17 cellular contexts compared by ENCODE assay signal in genomic region chr17:39772415-39772814, GRCh38. TPM values are rescaled to one million over a fixed set of nuclear protein-coding genes. Genes with fewer than 3 reads are reported as not detected.
DNase-seq lines count a peak whose midpoint lies in the region; ATAC-seq, FAIRE-seq and TF ChIP-seq lines count a peak whose summit lies in the region.
"Had no signal": no experiment of that assay in that cellular context is flagged by ENCODE, and none has a peak within 500 bp of the region (broad histone marks: within the 10 kb centered on the region; RNA-seq: fewer than 3 reads in every experiment).

No MANE protein-coding gene starts in this region.

- H3K79me2 ChIP-seq in DOHH2 (ENCODE audit: control insufficient read depth, low read length) (peaks cover 100% of the 10 kb centered on the region), KMS-11 (ENCODE audit: insufficient read depth, low read depth) (peaks cover 68% of the 10 kb centered on the region)
- H3K79me2 ChIP-seq: hepatocyte had no signal

- H3K9me2 ChIP-seq in DOHH2 (replicated peaks; ENCODE audit: control insufficient read depth, low read length) = no peaks in the 10 kb centered on the region

- peak overlapping the region; percentile 78 for H3K4me3 Mint-ChIP-seq in activated naive CD8-positive, alpha-beta T cell
- H3K4me3 Mint-ChIP-seq: nephron had no signal

- H3K9me3 Mint-ChIP-seq in activated naive CD8-positive, alpha-beta T cell (ENCODE audit: low read depth) = no peaks in the 10 kb centered on the region
- H3K9me3 Mint-ChIP-seq: nephron had no signal

- TF ChIP-seq CTCF in DOHH2 (IDR thresholded peaks at IDR 0.05; ENCODE audit: low read depth, low read length, poor library complexity, severe bottlenecking) = no peak
- no peak for TF ChIP-seq CTCF in KMS-11 (conservative IDR thresholded peaks at IDR 0.05; ENCODE audit: low read depth, low read length)
- TF ChIP-seq CTCF in right lobe of liver (IDR thresholded peaks at IDR 0.05) = no peak

- H3K27ac ChIP-seq in DOHH2 (ENCODE audit: low read depth, low read length) (peak overlapping the region; percentile 89), KMS-11 (peak overlapping the region; percentile 89), small intestine (ENCODE audit: low read depth in 1 of 2, low read length in 1 of 2) (peak overlapping the region; percentile 53 to 86), right lobe of liver (no peak overlapping the region)
- H3K27ac ChIP-seq: hepatocyte, suprapubic skin had no signal

- no peaks in the 10 kb centered on the region for H3K9me3 ChIP-seq in DOHH2 (ENCODE audit: control insufficient read depth, insufficient read depth, low read length)
- H3K9me3 ChIP-seq in small intestine (ENCODE audit: control insufficient read depth, low read depth) = no peaks in the 10 kb centered on the region
- H3K9me3 ChIP-seq in right lobe of liver = no peaks in the 10 kb centered on the region
- H3K9me3 ChIP-seq: suprapubic skin had no signal

- H3F3A ChIP-seq in DOHH2 (ENCODE audit: control insufficient read depth, insufficient read depth) = peaks cover 53% of the 10 kb centered on the region

- peak overlapping the region; percentile 97 for H3K27ac Mint-ChIP-seq in activated naive CD8-positive, alpha-beta T cell
- H3K27ac Mint-ChIP-seq: nephron had no signal

- H3K4me2 ChIP-seq in DOHH2 (ENCODE audit: low read length) (peak overlapping the region; percentile 94), KMS-11 (peak overlapping the region; percentile 98)
- H3K4me2 ChIP-seq: hepatocyte had no signal

- TF ChIP-seq POLR2A in right lobe of liver (IDR thresholded peaks at IDR 0.05) = no peak

- peaks cover 42% of the 10 kb centered on the region for H3K36me3 Mint-ChIP-seq in activated naive CD8-positive, alpha-beta T cell

- H2AFZ ChIP-seq in KMS-11 (ENCODE audit: low read depth) = no peak overlapping the region
- H2AFZ ChIP-seq: hepatocyte had no signal

- no peaks in the 10 kb centered on the region for H3K27me3 Mint-ChIP-seq in activated naive CD8-positive, alpha-beta T cell

- H4K20me1 ChIP-seq in DOHH2 (ENCODE audit: control insufficient read depth, insufficient read depth, low read depth, low read length) (no peaks in the 10 kb centered on the region), KMS-11 (ENCODE audit: insufficient read depth) (no peaks in the 10 kb centered on the region)

- peak overlapping the region; percentile 78 for H3K4me3 ChIP-seq in DOHH2 (ENCODE audit: low read length)
- H3K4me3 ChIP-seq in KMS-11 (IDR thresholded peaks at IDR 0.05; ENCODE audit: insufficient read depth, low read depth, low read length) = no peak overlapping the region
- no peak overlapping the region for H3K4me3 ChIP-seq in small intestine (ENCODE audit: low read depth in 1 of 2, low read length in 2 of 2)
- no peak overlapping the region for H3K4me3 ChIP-seq in right lobe of liver
- H3K4me3 ChIP-seq: hepatocyte, suprapubic skin had no signal

- ATAC-seq in GM19463 (IDR thresholded peaks at IDR 0.05; ENCODE audit: unreplicated experiment) (no peak), right lobe of liver (no peak)
- ATAC-seq: esophagus mucosa, sciatic nerve had no signal

- peaks cover 100% of the 10 kb centered on the region for H3K4me1 ChIP-seq in DOHH2 (ENCODE audit: control insufficient read depth, low read length)
- peaks cover 99% of the 10 kb centered on the region for H3K4me1 ChIP-seq in KMS-11 (ENCODE audit: low read depth, poor library complexity, severe bottlenecking)
- H3K4me1 ChIP-seq in small intestine (ENCODE audit: control insufficient read depth in 2 of 2, insufficient read depth in 1 of 2, low read depth in 1 of 2, low read length in 1 of 2) = no peaks in the 10 kb centered on the region
- no peaks in the 10 kb centered on the region for H3K4me1 ChIP-seq in right lobe of liver

- H3K36me3 ChIP-seq in DOHH2 (ENCODE audit: control insufficient read depth, low read length) = peaks cover 98% of the 10 kb centered on the region
- H3K36me3 ChIP-seq in KMS-11 (ENCODE audit: insufficient read depth) = peaks cover 12% of the 10 kb centered on the region; the same call in 1 of the 2 replicates
- no peaks in the 10 kb centered on the region for H3K36me3 ChIP-seq in small intestine (ENCODE audit: control insufficient read depth in 2 of 2, insufficient read depth in 2 of 2, low read length in 2 of 2)
- no peaks in the 10 kb centered on the region for H3K36me3 ChIP-seq in right lobe of liver
- H3K36me3 ChIP-seq: suprapubic skin had no signal

- no peak for DNase-seq in small intestine
- no peak for DNase-seq in COR-L47 (lab: John Stamatoyannopoulos, UW)
- no peak for DNase-seq in right lobe of liver
- DNase-seq: activated gamma-delta T cell; central memory CD4-positive, alpha-beta T cell; NCI-H187; NCI-H774; SHP77 treated with DMSO at 0.1 percent for 48 hours had no signal

- H3K9ac ChIP-seq in KMS-11 = peak overlapping the region; percentile 48; the same call in 1 of the 2 replicates

- H3K4me1 Mint-ChIP-seq in activated naive CD8-positive, alpha-beta T cell (ENCODE audit: low read depth) = peaks cover 97% of the 10 kb centered on the region

- no peaks in the 10 kb centered on the region for H3K27me3 ChIP-seq in DOHH2 (ENCODE audit: control insufficient read depth, low read length)
- H3K27me3 ChIP-seq in KMS-11 (ENCODE audit: insufficient read depth, low read depth) = no peaks in the 10 kb centered on the region
- no peaks in the 10 kb centered on the region for H3K27me3 ChIP-seq in small intestine (ENCODE audit: control insufficient read depth in 2 of 2, insufficient read depth in 2 of 2, low read length in 2 of 2)
- H3K27me3 ChIP-seq in right lobe of liver = no peaks in the 10 kb centered on the region
- H3K27me3 ChIP-seq: hepatocyte had no signal

- intact Hi-C loops in right lobe of liver (cut with DNase I) = no loop called here

- FAIRE-seq in small intestine (lab: Jason Lieb, UNC) = no peak

RNA-seq across cellular contexts. Expression of gene GRB7, which starts 34.7 kb away (rescaled TPM):
- polyA plus RNA-seq in small intestine = 10 to 100 TPM; 10.9 to 13.9 (median 12.2) TPM
- total RNA-seq in right lobe of liver = 10 to 100 TPM in 2 of 6 experiments, 1 to 10 TPM in 4; 2.1 to 10.9 (median 7.5) TPM

RNA-seq across cellular contexts. Expression of gene MIEN1, which starts 42.1 kb away (rescaled TPM):
- 100 to 1,000 TPM in 2 of 3 donors, 10 to 100 TPM in 1; 74.0 to 155 (median 154) TPM for polyA plus RNA-seq in small intestine
- 10 to 100 TPM; 23.1 to 61.6 (median 29.0) TPM for total RNA-seq in right lobe of liver

Comparison
In these comparisons a context has a peak if more than half of its experiments do, and no peak if none do; other contexts are left out.
1. H3K27ac ChIP-seq: peak in DOHH2 (single experiment), KMS-11 (single experiment) and small intestine (2 of 2); none in right lobe of liver (0 of 3).